ENCODE assay signal across 8 cellular contexts in genomic region chr11:827861-828167, GRCh38. TPM values are rescaled to one million over a fixed set of nuclear protein-coding genes. Genes with fewer than 3 reads are reported as not detected.
A peak's percentile ranks its signal among the peaks of the same experiment; 100 is the strongest.
DNase-seq lines count a peak whose midpoint lies in the region; ATAC-seq and TF ChIP-seq lines count a peak whose summit lies in the region.

Gene CRACR2B (plus strand): TSS chr11:827919. CDS start chr11:828608, 689 bp downstream.

- peak within 1 kb of the TSS; percentile 51 for H3K4me3 Mint-ChIP-seq in activated naive CD8-positive, alpha-beta T cell treated with anti-CD3 and anti-CD28 coated beads for 36 hours
- H3K4me3 Mint-ChIP-seq in immature natural killer cell, result peak within 1 kb of the TSS; percentile 72 to 87 (median 79)

- no peaks in the 10 kb centered on the region for H3K9me3 Mint-ChIP-seq in activated naive CD8-positive, alpha-beta T cell treated with anti-CD3 and anti-CD28 coated beads for 36 hours
- H3K9me3 Mint-ChIP-seq in immature natural killer cell, result no peaks in the 10 kb centered on the region

- no peak within 1 kb of the TSS for H3K27ac Mint-ChIP-seq in activated naive CD8-positive, alpha-beta T cell treated with anti-CD3 and anti-CD28 coated beads for 36 hours
- H3K27ac Mint-ChIP-seq in immature natural killer cell, result peak within 1 kb of the TSS in 1 of 6 donors; percentile 80

- DNase-seq in DMS53 treated with DMSO at 0.1 percent for 48 hours (lab: John Stamatoyannopoulos, UW; ENCODE audit: unreplicated experiment), result peak; percentile 70
- no peak for DNase-seq in DMS53 (lab: John Stamatoyannopoulos, UW)
- no peak for DNase-seq in activated naive CD8-positive, alpha-beta T cell treated with anti-CD3 and anti-CD28 coated beads for 36 hours
- DNase-seq in immature natural killer cell, result no peak
- DNase-seq in suprapubic skin (ENCODE audit: low spot score in 2 of 2), result no peak
- DNase-seq in globus pallidus (ENCODE audit: low spot score), result no peak
- DNase-seq in KG1 (lab: John Stamatoyannopoulos, UW), result no peak

- TF ChIP-seq EP300 in suprapubic skin (IDR thresholded peaks at IDR 0.05), result no peak

- TF ChIP-seq CTCF in suprapubic skin (IDR thresholded peaks at IDR 0.05), result no peak

- peak within 1 kb of the TSS; percentile 53 for H3K4me3 ChIP-seq in suprapubic skin

- peaks cover 27% of the 10 kb centered on the region for H3K36me3 ChIP-seq in suprapubic skin

- WGBS in suprapubic skin, result 39% methylated on average over 2 of the region's 5 CpGs

- peaks cover 19% of the 10 kb centered on the region for H3K4me1 Mint-ChIP-seq in activated naive CD8-positive, alpha-beta T cell treated with anti-CD3 and anti-CD28 coated beads for 36 hours
- peaks cover 0 to 22% of the 10 kb centered on the region in 2 donors for H3K4me1 Mint-ChIP-seq in immature natural killer cell

- peaks cover 13% of the 10 kb centered on the region for H3K27me3 ChIP-seq in suprapubic skin

- H3K4me1 ChIP-seq in suprapubic skin, result peaks cover 75% of the 10 kb centered on the region

- no peak for ATAC-seq in GM21367 (IDR thresholded peaks at IDR 0.05; ENCODE audit: unreplicated experiment)

- no peaks in the 10 kb centered on the region for H3K9me3 ChIP-seq in suprapubic skin

- peaks cover 43% of the 10 kb centered on the region for H3K27me3 Mint-ChIP-seq in activated naive CD8-positive, alpha-beta T cell treated with anti-CD3 and anti-CD28 coated beads for 36 hours
- peaks cover 5 to 18% (median 8%) of the 10 kb centered on the region in 3 donors for H3K27me3 Mint-ChIP-seq in immature natural killer cell (ENCODE audit: low read depth in 3 of 3)

- H3K36me3 Mint-ChIP-seq in activated naive CD8-positive, alpha-beta T cell treated with anti-CD3 and anti-CD28 coated beads for 36 hours, result peaks cover 9% of the 10 kb centered on the region
- H3K36me3 Mint-ChIP-seq in immature natural killer cell, result peaks cover 0 to 5% (median 4%) of the 10 kb centered on the region in 3 donors

- no peak for TF ChIP-seq POLR2A in suprapubic skin (IDR thresholded peaks at IDR 0.05)

- H3K27ac ChIP-seq in suprapubic skin, result peak within 1 kb of the TSS; percentile 66

RNA-seq across cellular contexts. Expression of gene CRACR2B, which starts in this region (rescaled TPM):
- 1 to 10 TPM in 1 of 2 experiments, under 1 TPM in 1; 0.76 to 1.1 TPM for total RNA-seq in activated naive CD8-positive, alpha-beta T cell treated with anti-CD3 and anti-CD28 coated beads for 36 hours
- 1 to 10 TPM in 1 of 3 donors, under 1 TPM in 1, not detected in 1; 0.74 to 2.2 TPM for polyA plus RNA-seq in immature natural killer cell
- 10 to 100 TPM; 14.0 to 35.5 (median 29.6) TPM for total RNA-seq in suprapubic skin

Comparison
In these comparisons a context has a peak if more than half of its experiments do, and no peak if none do; other contexts are left out.
1. RNA of gene CRACR2B (total RNA-seq): 14.0 to 35.5 TPM in suprapubic skin; 0.76 to 1.1 TPM in activated naive CD8-positive, alpha-beta T cell treated with anti-CD3 and anti-CD28 coated beads for 36 hours; every median in the first group is over 4 times any median in the second.